1 cellular context compared by ENCODE assay signal in the genomic region with DNA sequence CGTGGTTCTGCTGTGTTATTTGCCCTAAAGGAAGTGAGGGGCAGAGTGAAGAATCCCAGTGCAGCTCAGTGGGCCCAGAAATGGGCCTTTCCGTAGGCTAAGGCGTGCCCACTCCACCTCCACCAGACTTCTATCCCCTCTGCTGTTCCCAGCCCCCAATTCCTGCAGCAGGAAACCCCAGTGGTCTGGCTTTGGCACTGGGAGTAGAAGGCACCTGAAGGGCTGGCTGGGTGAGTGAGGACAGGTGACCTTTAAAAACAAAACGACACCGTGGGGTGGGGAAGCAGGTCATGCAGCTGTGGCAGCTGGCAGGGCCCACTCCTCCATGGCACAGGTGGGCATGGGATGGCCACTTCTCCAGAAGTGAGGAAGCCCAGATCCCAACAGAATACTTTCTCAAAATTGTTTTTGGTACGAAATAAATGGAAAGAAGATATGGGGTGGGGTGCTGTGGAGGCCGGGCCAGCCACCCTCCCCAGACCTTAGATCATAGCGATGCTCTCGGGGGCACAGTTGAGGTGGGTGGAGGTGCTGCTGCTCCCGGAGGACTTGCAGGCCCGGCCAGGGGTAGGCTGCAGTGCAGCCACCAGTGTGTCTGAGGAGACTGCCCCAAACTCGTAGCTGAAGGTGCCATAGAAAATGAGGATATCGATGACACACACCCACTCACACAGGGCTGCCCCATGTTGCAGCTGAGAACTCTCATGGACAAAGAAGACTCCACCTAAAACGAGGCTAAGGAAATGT.
A peak's percentile ranks its signal among the peaks of the same experiment; 100 is the strongest.
TF ChIP-seq lines count a peak whose summit lies in the region.

No MANE protein-coding gene starts in this region.

TF ChIP-seq in HepG2, 621 proteins besides CTCF, POLR2A, EP300 and RAD21:
- TF ChIP-seq, protein P1, sequence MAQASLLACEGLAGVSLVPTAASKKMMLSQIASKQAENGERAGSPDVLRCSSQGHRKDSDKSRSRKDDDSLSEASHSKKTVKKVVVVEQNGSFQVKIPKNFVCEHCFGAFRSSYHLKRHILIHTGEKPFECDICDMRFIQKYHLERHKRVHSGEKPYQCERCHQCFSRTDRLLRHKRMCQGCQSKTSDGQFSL (CRISPR knock-in tag; IDR thresholded peaks at IDR 0.05) = 0 out of 2 replicates have a peak, but pooled peaks have one; percentile 24
- TF ChIP-seq ZNF777 (CRISPR knock-in tag; IDR thresholded peaks at IDR 0.05) (0 out of 2 replicates have a peak, but pooled peaks have one; percentile 17), ZNF761 (CRISPR knock-in tag; conservative IDR thresholded peaks at IDR 0.05) (no peak), ZBTB20 (CRISPR knock-in tag; IDR thresholded peaks at IDR 0.05; ENCODE audit: borderline replicate concordance, low read depth) (0 out of 2 replicates have a peak, but pooled peaks have one; percentile 4), AGO2 (optimal IDR thresholded peaks at IDR 0.05; ENCODE audit: low read depth, low read length) (peak; percentile 40), MAFK (conservative IDR thresholded peaks at IDR 0.05 in 1 of 2, IDR thresholded peaks at IDR 0.05 in 1 of 2; ENCODE audit: low read length in 2 of 2) (no peak), FOXC1 (CRISPR knock-in tag; IDR thresholded peaks at IDR 0.05; ENCODE audit: borderline replicate concordance) (no peak), MTF2 (CRISPR knock-in tag; IDR thresholded peaks at IDR 0.05; ENCODE audit: borderline replicate concordance) (0 out of 2 replicates have a peak, but pooled peaks have one; percentile 39), ZMYM3 (CRISPR knock-in tag; IDR thresholded peaks at IDR 0.05) (no peak), GABPB1 (CRISPR knock-in tag; IDR thresholded peaks at IDR 0.05) (0 out of 2 replicates have a peak, but pooled peaks have one; percentile 4), PCBP2 (optimal IDR thresholded peaks at IDR 0.05; ENCODE audit: low read depth, low read length, poor library complexity, severe bottlenecking) (no peak), HDAC1 (CRISPR knock-in tag; IDR thresholded peaks at IDR 0.05) (peak; percentile 50; the same call in 1 of the 2 replicates), ZNF362 (CRISPR knock-in tag; IDR thresholded peaks at IDR 0.05; ENCODE audit: borderline replicate concordance) (no peak), ZNF143 (CRISPR knock-in tag; IDR thresholded peaks at IDR 0.05) (0 out of 2 replicates have a peak, but pooled peaks have one; percentile 24), MYC (CRISPR knock-in tag; IDR thresholded peaks at IDR 0.05; ENCODE audit: borderline replicate concordance) (0 out of 2 replicates have a peak, but pooled peaks have one; percentile 20), THAP7 (CRISPR knock-in tag; IDR thresholded peaks at IDR 0.05) (0 out of 2 replicates have a peak, but pooled peaks have one; percentile 34), HES4 (CRISPR knock-in tag; IDR thresholded peaks at IDR 0.05; ENCODE audit: borderline replicate concordance) (no peak), HNRNPL (IDR thresholded peaks at IDR 0.05; ENCODE audit: low read depth, low read length) (0 out of 2 replicates have a peak, but pooled peaks have one; percentile 57)
- TF ChIP-seq, protein P2, sequence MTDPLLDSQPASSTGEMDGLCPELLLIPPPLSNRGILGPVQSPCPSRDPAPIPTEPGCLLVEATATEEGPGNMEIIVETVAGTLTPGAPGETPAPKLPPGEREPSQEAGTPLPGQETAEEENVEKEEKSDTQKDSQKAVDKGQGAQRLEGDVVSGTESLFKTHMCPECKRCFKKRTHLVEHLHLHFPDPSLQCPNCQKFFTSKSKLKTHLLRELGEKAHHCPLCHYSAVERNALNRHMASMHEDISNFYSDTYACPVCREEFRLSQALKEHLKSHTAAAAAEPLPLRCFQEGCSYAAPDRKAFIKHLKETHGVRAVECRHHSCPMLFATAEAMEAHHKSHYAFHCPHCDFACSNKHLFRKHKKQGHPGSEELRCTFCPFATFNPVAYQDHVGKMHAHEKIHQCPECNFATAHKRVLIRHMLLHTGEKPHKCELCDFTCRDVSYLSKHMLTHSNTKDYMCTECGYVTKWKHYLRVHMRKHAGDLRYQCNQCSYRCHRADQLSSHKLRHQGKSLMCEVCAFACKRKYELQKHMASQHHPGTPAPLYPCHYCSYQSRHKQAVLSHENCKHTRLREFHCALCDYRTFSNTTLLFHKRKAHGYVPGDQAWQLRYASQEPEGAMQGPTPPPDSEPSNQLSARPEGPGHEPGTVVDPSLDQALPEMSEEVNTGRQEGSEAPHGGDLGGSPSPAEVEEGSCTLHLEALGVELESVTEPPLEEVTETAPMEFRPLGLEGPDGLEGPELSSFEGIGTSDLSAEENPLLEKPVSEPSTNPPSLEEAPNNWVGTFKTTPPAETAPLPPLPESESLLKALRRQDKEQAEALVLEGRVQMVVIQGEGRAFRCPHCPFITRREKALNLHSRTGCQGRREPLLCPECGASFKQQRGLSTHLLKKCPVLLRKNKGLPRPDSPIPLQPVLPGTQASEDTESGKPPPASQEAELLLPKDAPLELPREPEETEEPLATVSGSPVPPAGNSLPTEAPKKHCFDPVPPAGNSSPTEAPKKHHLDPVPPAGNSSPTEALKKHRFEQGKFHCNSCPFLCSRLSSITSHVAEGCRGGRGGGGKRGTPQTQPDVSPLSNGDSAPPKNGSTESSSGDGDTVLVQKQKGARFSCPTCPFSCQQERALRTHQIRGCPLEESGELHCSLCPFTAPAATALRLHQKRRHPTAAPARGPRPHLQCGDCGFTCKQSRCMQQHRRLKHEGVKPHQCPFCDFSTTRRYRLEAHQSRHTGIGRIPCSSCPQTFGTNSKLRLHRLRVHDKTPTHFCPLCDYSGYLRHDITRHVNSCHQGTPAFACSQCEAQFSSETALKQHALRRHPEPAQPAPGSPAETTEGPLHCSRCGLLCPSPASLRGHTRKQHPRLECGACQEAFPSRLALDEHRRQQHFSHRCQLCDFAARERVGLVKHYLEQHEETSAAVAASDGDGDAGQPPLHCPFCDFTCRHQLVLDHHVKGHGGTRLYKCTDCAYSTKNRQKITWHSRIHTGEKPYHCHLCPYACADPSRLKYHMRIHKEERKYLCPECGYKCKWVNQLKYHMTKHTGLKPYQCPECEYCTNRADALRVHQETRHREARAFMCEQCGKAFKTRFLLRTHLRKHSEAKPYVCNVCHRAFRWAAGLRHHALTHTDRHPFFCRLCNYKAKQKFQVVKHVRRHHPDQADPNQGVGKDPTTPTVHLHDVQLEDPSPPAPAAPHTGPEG (CRISPR knock-in tag; IDR thresholded peaks at IDR 0.05) = 0 out of 2 replicates have a peak, but pooled peaks have one; percentile 36
- TF ChIP-seq, protein P3, sequence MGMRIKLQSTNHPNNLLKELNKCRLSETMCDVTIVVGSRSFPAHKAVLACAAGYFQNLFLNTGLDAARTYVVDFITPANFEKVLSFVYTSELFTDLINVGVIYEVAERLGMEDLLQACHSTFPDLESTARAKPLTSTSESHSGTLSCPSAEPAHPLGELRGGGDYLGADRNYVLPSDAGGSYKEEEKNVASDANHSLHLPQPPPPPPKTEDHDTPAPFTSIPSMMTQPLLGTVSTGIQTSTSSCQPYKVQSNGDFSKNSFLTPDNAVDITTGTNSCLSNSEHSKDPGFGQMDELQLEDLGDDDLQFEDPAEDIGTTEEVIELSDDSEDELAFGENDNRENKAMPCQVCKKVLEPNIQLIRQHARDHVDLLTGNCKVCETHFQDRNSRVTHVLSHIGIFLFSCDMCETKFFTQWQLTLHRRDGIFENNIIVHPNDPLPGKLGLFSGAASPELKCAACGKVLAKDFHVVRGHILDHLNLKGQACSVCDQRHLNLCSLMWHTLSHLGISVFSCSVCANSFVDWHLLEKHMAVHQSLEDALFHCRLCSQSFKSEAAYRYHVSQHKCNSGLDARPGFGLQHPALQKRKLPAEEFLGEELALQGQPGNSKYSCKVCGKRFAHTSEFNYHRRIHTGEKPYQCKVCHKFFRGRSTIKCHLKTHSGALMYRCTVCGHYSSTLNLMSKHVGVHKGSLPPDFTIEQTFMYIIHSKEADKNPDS (CRISPR knock-in tag; IDR thresholded peaks at IDR 0.05) = peak; percentile 37; the same call in 1 of the 2 replicates
